13 cellular contexts compared by ENCODE assay signal in the genomic region with DNA sequence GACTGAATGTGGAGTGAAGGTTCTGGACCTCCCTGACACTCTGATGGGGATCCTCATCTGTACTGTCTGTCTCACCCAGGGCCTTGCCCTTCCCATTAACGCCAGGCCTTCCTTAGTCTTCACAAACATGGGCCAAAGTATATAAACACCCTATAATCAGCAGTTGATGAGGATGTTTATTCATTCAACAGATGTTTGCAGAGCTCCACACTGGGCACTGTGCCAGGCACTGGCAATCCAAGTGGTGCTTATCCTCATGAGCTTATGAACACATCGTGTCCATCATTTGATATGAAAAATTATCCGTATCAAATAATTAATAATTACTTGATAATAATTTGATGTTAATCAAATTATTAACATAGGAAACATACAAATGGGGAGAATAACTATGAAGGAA.
DNase-seq lines count a peak whose midpoint lies in the region; ATAC-seq, FAIRE-seq and TF ChIP-seq lines count a peak whose summit lies in the region.
"Had no signal": no experiment of that assay in that cellular context is flagged by ENCODE, and none has a peak within 500 bp of the region (broad histone marks: within the 10 kb centered on the region; RNA-seq: fewer than 3 reads in every experiment).

No MANE protein-coding gene starts in this region.

- no peak for ATAC-seq in GM19351 (IDR thresholded peaks at IDR 0.05; ENCODE audit: unreplicated experiment)
- ATAC-seq in HG02840 (IDR thresholded peaks at IDR 0.05; ENCODE audit: low FRiP score, unreplicated experiment) = no peak
- ATAC-seq in GM19324 (IDR thresholded peaks at IDR 0.05; ENCODE audit: low FRiP score, unreplicated experiment) = no peak
- ATAC-seq: lower lobe of right lung; naive thymus-derived CD4-positive, alpha-beta T cell had no signal

- DNase-seq in BE2C (peak; percentile 15), HTR-8/SVneo (ENCODE audit: insufficient read length, low spot score) (no peak), NCI-H2171 (lab: John Stamatoyannopoulos, UW) (peak; percentile 39), SHP77 (lab: John Stamatoyannopoulos, UW) (peak; percentile 50 to 71)
- DNase-seq in activated CD8-positive, alpha-beta memory T cell treated with anti-CD3 and anti-CD28 coated beads for 24 hours = no peak
- DNase-seq: cerebellar nuclear complex; lower lobe of right lung; naive thymus-derived CD4-positive, alpha-beta T cell; spleen; SW 1271 had no signal

- H3K4me3 ChIP-seq in BE2C (ENCODE audit: low read depth, low read length) = no peak overlapping the region
- H3K4me3 ChIP-seq: lower lobe of right lung, spleen had no signal

- H3K27me3 ChIP-seq in BE2C = no peaks in the 10 kb centered on the region
- H3K27me3 ChIP-seq: spleen had no signal

- no peaks in the 10 kb centered on the region for H3K36me3 ChIP-seq in BE2C
- H3K36me3 ChIP-seq: lower lobe of right lung, spleen had no signal

- H3K4me1 ChIP-seq in BE2C = no peaks in the 10 kb centered on the region
- H3K4me1 ChIP-seq: lower lobe of right lung had no signal

- FAIRE-seq in HTR-8/SVneo (lab: Jason Lieb, UNC) = peak; percentile 62

- no peaks in the 10 kb centered on the region for H3K9me3 ChIP-seq in BE2C
- H3K9me3 ChIP-seq: lower lobe of right lung, spleen had no signal

- no peak for TF ChIP-seq CTCF in BE2C (IDR thresholded peaks at IDR 0.05; ENCODE audit: low read depth, low read length)

Comparison
In these comparisons a context has a peak if more than half of its experiments do, and no peak if none do; other contexts are left out.
1. DNase-seq: peak in BE2C (single experiment), NCI-H2171 (single experiment) and SHP77 (2 of 2); none in HTR-8/SVneo (single experiment) and activated CD8-positive, alpha-beta memory T cell treated with anti-CD3 and anti-CD28 coated beads for 24 hours (single experiment).